In the genomic region with DNA sequence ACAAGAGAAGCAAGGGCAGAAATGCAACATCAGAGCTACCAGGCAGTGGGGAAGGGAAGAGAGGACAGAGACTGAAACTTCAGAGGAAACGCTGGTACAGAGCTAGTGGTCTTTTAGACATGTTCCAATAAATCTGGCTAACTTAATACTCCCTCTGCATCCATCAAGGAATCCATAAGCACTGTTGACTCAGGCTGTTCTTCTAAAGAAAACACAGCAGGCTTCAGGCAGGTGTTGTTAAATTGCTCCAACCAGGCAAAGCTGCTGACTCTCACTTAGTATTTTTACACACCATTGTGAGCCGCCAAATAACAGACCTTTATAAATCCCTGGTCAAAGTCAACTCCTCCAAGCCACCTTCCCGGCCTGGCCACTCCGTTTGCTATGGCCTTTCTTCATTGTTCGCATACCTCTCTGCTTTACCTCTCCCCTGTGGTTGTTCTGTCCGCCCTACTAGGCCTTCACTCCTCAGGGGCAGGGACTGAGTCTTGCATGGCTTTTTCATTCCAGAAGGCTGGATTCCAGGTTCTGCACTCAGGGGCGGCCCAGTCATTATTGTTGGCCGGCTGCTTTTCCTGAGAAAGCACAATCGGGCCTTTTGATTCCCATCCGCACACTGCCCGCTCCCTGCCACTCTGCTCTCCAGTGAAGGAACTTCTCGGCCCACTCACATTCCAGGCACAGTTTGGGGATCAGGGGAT, we compare ENCODE assay signal across 12 cellular contexts. TPM values are rescaled to one million over a fixed set of nuclear protein-coding genes. Genes with fewer than 3 reads are reported as not detected.
DNase-seq lines count a peak whose midpoint lies in the region; ATAC-seq, FAIRE-seq and TF ChIP-seq lines count a peak whose summit lies in the region.
"Had no signal": no experiment of that assay in that cellular context is flagged by ENCODE, and none has a peak within 500 bp of the region (broad histone marks: within the 10 kb centered on the region; RNA-seq: fewer than 3 reads in every experiment).

No MANE protein-coding gene starts in this region.

- peaks cover 100% of the 10 kb centered on the region for H3K79me2 ChIP-seq in GM23248 (ENCODE audit: insufficient read depth)

- H3K36me3 ChIP-seq in GM23248 (ENCODE audit: low read depth) (peaks cover 11% of the 10 kb centered on the region), adipocyte (ENCODE audit: control insufficient read depth, insufficient read depth, low read length, severe bottlenecking) (no peaks in the 10 kb centered on the region)

- ATAC-seq in left ventricle myocardium superior (peak; percentile 64), sciatic nerve (peak; percentile 67), HG02885 (IDR thresholded peaks at IDR 0.05; ENCODE audit: poor library complexity, unreplicated experiment) (no peak)

- H3K4me1 ChIP-seq in GM23248 (ENCODE audit: insufficient read depth) (peaks cover 83% of the 10 kb centered on the region), adipocyte (ENCODE audit: control insufficient read depth, insufficient read depth, low read length) (peaks cover 70% of the 10 kb centered on the region)

- H3K9me3 ChIP-seq in GM23248 (ENCODE audit: low read depth) (no peaks in the 10 kb centered on the region), adipocyte (ENCODE audit: control insufficient read depth, low read length) (no peaks in the 10 kb centered on the region)

- in situ Hi-C loops in GM23248 (cut with MboI), result no loop called here

- peak overlapping the region; percentile 89 for H3K27ac ChIP-seq in GM23248
- H3K27ac ChIP-seq: RWPE1 had no signal

- no peak for TF ChIP-seq CTCF in D721Med (IDR thresholded peaks at IDR 0.05; ENCODE audit: insufficient read depth, missing control alignments)

- no peaks in the 10 kb centered on the region for H3K9me2 ChIP-seq in GM23248 (ENCODE audit: insufficient read depth)

- no peak overlapping the region for H3K9ac ChIP-seq in GM23248
- peak overlapping the region; percentile 49 for H3K9ac ChIP-seq in adipocyte (ENCODE audit: low read length)

- no peak for FAIRE-seq in D721Med (lab: Jason Lieb, UNC)
- FAIRE-seq: TTC549 had no signal

- H3K4me3 ChIP-seq in GM23248, result no peak overlapping the region
- no peak overlapping the region for H3K4me3 ChIP-seq in adipocyte (ENCODE audit: low read length)

- intact Hi-C loops in left ventricle myocardium superior (cut with micrococcal nuclease) (no loop called here), sciatic nerve (cut with DNase I) (no loop called here)

- peaks cover 80% of the 10 kb centered on the region for H3F3A ChIP-seq in GM23248 (ENCODE audit: insufficient read depth)

- H3K4me2 ChIP-seq in GM23248 (ENCODE audit: unreplicated experiment), result no peak overlapping the region

- H4K20me1 ChIP-seq in GM23248 (ENCODE audit: insufficient read depth), result no peaks in the 10 kb centered on the region

- H3K27me3 ChIP-seq in GM23248 (replicated peaks; ENCODE audit: insufficient read depth) (no peaks in the 10 kb centered on the region), adipocyte (replicated peaks; ENCODE audit: control insufficient read depth, insufficient read depth, low read length) (no peaks in the 10 kb centered on the region)

- no peak overlapping the region for H2AFZ ChIP-seq in GM23248

- 73 to 74% methylated on average over 12 of the region's 12 CpGs for WGBS in GM23248 (ENCODE audit: low coverage in 1 of 2, low lambda C conversion rate in 2 of 2, missing lambda C conversion rate in 2 of 2), 2 experiments

- DNase-seq in GM23248 (no peak), adipocyte (ENCODE audit: low read depth) (no peak), left ventricle myocardium superior (peak; percentile 60), sciatic nerve (ENCODE audit: low spot score) (peak; percentile 74), SW480 (ENCODE audit: low spot score) (no peak), D721Med (ENCODE audit: insufficient read length, low spot score) (no peak), mesenteric fat pad (ENCODE audit: low spot score) (no peak)
- DNase-seq: amniotic stem cell, KBM-7 had no signal

RNA-seq across cellular contexts. Expression of a gene that starts 18.4 kb away (rescaled TPM):
- total RNA-seq in GM23248 (2014; rRNA removed; shearing (Covaris generic)), result 43.7 and 67.9 TPM in 2 replicates
- polyA plus RNA-seq in GM23248 (2016; fragmentation: Nextera tagmentation; extraction: Ambion mirVana), result 49.7 and 53.7 TPM in 2 replicates
- total RNA-seq in left ventricle myocardium superior (22.3 TPM), sciatic nerve (103 TPM), mesenteric fat pad (175 TPM)

Comparison
In these comparisons a context has a peak if more than half of its experiments do, and no peak if none do; other contexts are left out.
1. DNase-seq: peak in left ventricle myocardium superior (single experiment) and sciatic nerve (single experiment); none in GM23248 (single experiment), adipocyte (single experiment), SW480 (single experiment), D721Med (single experiment) and mesenteric fat pad (single experiment).